19 cellular contexts compared by ENCODE assay signal in genomic region chr16:28592511-28592910, GRCh38. TPM values are rescaled to one million over a fixed set of nuclear protein-coding genes. Genes with fewer than 3 reads are reported as not detected.
A peak's percentile ranks its signal among the peaks of the same experiment; 100 is the strongest.
DNase-seq lines count a peak whose midpoint lies in the region; ATAC-seq, FAIRE-seq and TF ChIP-seq lines count a peak whose summit lies in the region.
"Had no signal": no experiment of that assay in that cellular context is flagged by ENCODE, and none has a peak within 500 bp of the region (broad histone marks: within the 10 kb centered on the region; RNA-seq: fewer than 3 reads in every experiment).

No MANE protein-coding gene starts in this region.

- TF ChIP-seq RAD21 in K562 (CRISPR knock-in tag; conservative IDR thresholded peaks at IDR 0.05 in 1 of 2, IDR thresholded peaks at IDR 0.05 in 1 of 2) = no peak

- H3K9me3 ChIP-seq in K562 (replicated peaks; ENCODE audit: control insufficient read depth, insufficient read depth, low read depth, low read length) = no peaks in the 10 kb centered on the region
- H3K9me3 ChIP-seq: HAP-1 had no signal

- H3K9ac ChIP-seq in K562 (ENCODE audit: insufficient read depth in 1 of 2, low read depth in 2 of 2, low read length in 2 of 2) = no peak overlapping the region

- ATAC-seq in K562 (no peak), HG02973 (IDR thresholded peaks at IDR 0.05; ENCODE audit: unreplicated experiment) (no peak), GM23338 (no peak)
- ATAC-seq in naive thymus-derived CD8-positive, alpha-beta T cell = no peak
- ATAC-seq: GM12878 had no signal

- H3K4me1 ChIP-seq in K562 (replicated peaks in 1 of 2; ENCODE audit: control insufficient read depth in 2 of 2, insufficient read depth in 2 of 2, low read length in 2 of 2) (peaks cover 4 to 17% of the 10 kb centered on the region in 2 experiments), GM23338 (ENCODE audit: insufficient read depth) (peaks cover 4% of the 10 kb centered on the region; the same call in 1 of the 2 replicates)
- H3K4me1 ChIP-seq: HAP-1 had no signal

- no peaks in the 10 kb centered on the region for H3K9me1 ChIP-seq in K562 (ENCODE audit: control insufficient read depth, insufficient read depth, low read length)

- peak overlapping the region; percentile 18 for H3K27ac Mint-ChIP-seq in activated T-cell treated with anti-CD3 and anti-CD28 coated beads, Interleukin-2, amount 50 U/mL, for 24 hours
- peak overlapping the region in 6 of 10 donors; percentile 19 to 85 (median 70) for H3K27ac Mint-ChIP-seq in naive thymus-derived CD8-positive, alpha-beta T cell
- H3K27ac Mint-ChIP-seq in GM23338 = no peak overlapping the region
- H3K27ac Mint-ChIP-seq: IgD-negative memory B cell had no signal

- no peak overlapping the region for H3K4me3 Mint-ChIP-seq in activated T-cell treated with anti-CD3 and anti-CD28 coated beads, Interleukin-2, amount 50 U/mL, for 24 hours
- H3K4me3 Mint-ChIP-seq in naive thymus-derived CD8-positive, alpha-beta T cell = no peak overlapping the region
- H3K4me3 Mint-ChIP-seq in GM23338 = no peak overlapping the region
- H3K4me3 Mint-ChIP-seq: IgD-negative memory B cell had no signal

- no peak for TF ChIP-seq CTCF in K562 (IDR thresholded peaks at IDR 0.05 in 2 of 3, conservative IDR thresholded peaks at IDR 0.05 in 1 of 3; ENCODE audit: insufficient read depth in 2 of 3, low read depth in 1 of 3, low read length in 3 of 3)
- no peak for TF ChIP-seq CTCF in GM23338 (conservative IDR thresholded peaks at IDR 0.05; ENCODE audit: low read depth in 2 of 2)

- FAIRE-seq in K562 (lab: Jason Lieb, UNC) = no peak
- FAIRE-seq: GM12878, H1 had no signal

- H4K20me1 ChIP-seq in K562 (replicated peaks; ENCODE audit: control insufficient read depth, insufficient read depth, low read length) (no peaks in the 10 kb centered on the region), GM23338 (replicated peaks; ENCODE audit: insufficient read depth) (no peaks in the 10 kb centered on the region)

- DNase-seq in activated T-cell treated with anti-CD3 and anti-CD28 coated beads, Interleukin-2, amount 50 U/mL, for 24 hours = no peak
- no peak for DNase-seq in activated T-cell treated with anti-CD3 and anti-CD28 coated beads, Interleukin-2, amount 50 U/mL, for 48 hours
- DNase-seq in K562 (ENCODE audit: extremely low read depth in 1 of 4, low spot score in 3 of 4) (no peak), GM23338 (ENCODE audit: low spot score) (no peak), mucosa of gallbladder (ENCODE audit: low spot score) (no peak)
- no peak for DNase-seq in naive thymus-derived CD8-positive, alpha-beta T cell
- no peak for DNase-seq in effector CD8-positive, alpha-beta T cell (lab: John Stamatoyannopoulos, UW)
- DNase-seq: Calu3, DMS 273 treated with DMSO at 0.1 percent for 48 hours had no signal

- no peaks in the 10 kb centered on the region for H3F3A ChIP-seq in GM23338 (replicated peaks; ENCODE audit: low read depth)

- BruUV-seq in K562 (replicated peaks; lab: Mats Ljungman, UMichigan) = no TSS peak

- H3K27ac ChIP-seq in K562 (ENCODE audit: extremely low read depth, low read depth, low read length) = no peak overlapping the region
- H3K27ac ChIP-seq in GM23338 (ENCODE audit: low read depth) = no peak overlapping the region
- H3K27ac ChIP-seq: 22Rv1 had no signal

- H3K4me3 ChIP-seq in K562 = no peak overlapping the region
- no peak overlapping the region for H3K4me3 ChIP-seq in GM23338
- H3K4me3 ChIP-seq: GM12878, HAP-1 had no signal

- H3K27me3 ChIP-seq in K562 (ENCODE audit: control insufficient read depth in 2 of 2, insufficient read depth in 2 of 2, low read length in 2 of 2) (no peaks in the 10 kb centered on the region), GM23338 (ENCODE audit: insufficient read depth) (no peaks in the 10 kb centered on the region)

- POLR2A ChIA-PET in K562 (lab: Yijun Ruan, JAX) = interaction anchor here (0.6 to 1.1 kb wide), 3 partner anchors 10 to 38 kb away, joined by 3 read pairs; no protein-coding TSS in a partner anchor
- POLR2A ChIA-PET in naive thymus-derived CD8-positive, alpha-beta T cell (lab: Charles Lee) = interaction anchor here (0.6 kb wide), 1 partner anchor 1098 kb away, joined by 3 read pairs; no protein-coding TSS in a partner anchor

- H3K36me3 Mint-ChIP-seq in activated T-cell treated with anti-CD3 and anti-CD28 coated beads, Interleukin-2, amount 50 U/mL, for 24 hours (ENCODE audit: low read depth) = peaks cover 50% of the 10 kb centered on the region
- H3K36me3 Mint-ChIP-seq in naive thymus-derived CD8-positive, alpha-beta T cell = peaks cover 0 to 50% (median 4%) of the 10 kb centered on the region in 3 donors
- H3K36me3 Mint-ChIP-seq in GM23338 (ENCODE audit: low read depth) = peaks cover 8% of the 10 kb centered on the region; the same call in 1 of the 3 replicates

- H3K36me3 ChIP-seq in K562 (ENCODE audit: control insufficient read depth, insufficient read depth, low read length) (peaks cover 26% of the 10 kb centered on the region; the same call in 2 of the 3 replicates), GM23338 (ENCODE audit: insufficient read depth) (no peaks in the 10 kb centered on the region)
- H3K36me3 ChIP-seq: HAP-1 had no signal

- no peak for TF ChIP-seq EP300 in K562 (IDR thresholded peaks at IDR 0.05; ENCODE audit: low read length)

- CTCF ChIA-PET in K562 (lab: Yijun Ruan, JAX; ENCODE audit: low intra/inter-chr PET ratio) = no interaction called here

- in situ Hi-C loops in K562 (cut with MboI) = no loop called here

- H3K4me2 ChIP-seq in K562 (ENCODE audit: insufficient read depth, low read length) (no peak overlapping the region), GM23338 (no peak overlapping the region)

- intact Hi-C loops in K562 (cut with micrococcal nuclease) = no loop called here

- TF ChIP-seq POLR2A in K562 (conservative IDR thresholded peaks at IDR 0.05) = no peak

- no peaks in the 10 kb centered on the region for H3K27me3 Mint-ChIP-seq in activated T-cell treated with anti-CD3 and anti-CD28 coated beads, Interleukin-2, amount 50 U/mL, for 24 hours
- no peaks in the 10 kb centered on the region for H3K27me3 Mint-ChIP-seq in naive thymus-derived CD8-positive, alpha-beta T cell
- peaks cover 14% of the 10 kb centered on the region for H3K27me3 Mint-ChIP-seq in GM23338 (ENCODE audit: insufficient read depth, low read depth, poor library complexity)
- H3K27me3 Mint-ChIP-seq: IgD-negative memory B cell had no signal

- WGBS in K562 (ENCODE audit: insufficient coverage, low coverage, missing lambda C conversion rate) = 75% methylated on average over 5 of the region's 5 CpGs

- H2AFZ ChIP-seq in K562 (ENCODE audit: low read depth, low read length) (no peak overlapping the region), GM23338 (no peak overlapping the region)

- no peaks in the 10 kb centered on the region for H3K9me3 Mint-ChIP-seq in activated T-cell treated with anti-CD3 and anti-CD28 coated beads, Interleukin-2, amount 50 U/mL, for 24 hours
- no peaks in the 10 kb centered on the region for H3K9me3 Mint-ChIP-seq in naive thymus-derived CD8-positive, alpha-beta T cell
- H3K9me3 Mint-ChIP-seq in GM23338 = no peaks in the 10 kb centered on the region
- H3K9me3 Mint-ChIP-seq: IgD-negative memory B cell had no signal

- no peaks in the 10 kb centered on the region for H3K79me2 ChIP-seq in K562 (ENCODE audit: control insufficient read depth, insufficient read depth, low read length)
- H3K79me2 ChIP-seq in GM23338 (replicated peaks; ENCODE audit: insufficient read depth) = no peaks in the 10 kb centered on the region

- H3K9me2 ChIP-seq in GM23338 (ENCODE audit: insufficient read depth) = no peaks in the 10 kb centered on the region; the same call in 1 of the 2 replicates

- H3K4me1 Mint-ChIP-seq in activated T-cell treated with anti-CD3 and anti-CD28 coated beads, Interleukin-2, amount 50 U/mL, for 24 hours (ENCODE audit: low read depth) = peaks cover 4% of the 10 kb centered on the region
- H3K4me1 Mint-ChIP-seq in naive thymus-derived CD8-positive, alpha-beta T cell = peaks cover 2 to 15% (median 8%) of the 10 kb centered on the region in 4 donors
- peaks cover 15% of the 10 kb centered on the region for H3K4me1 Mint-ChIP-seq in GM23338

RNA-seq across cellular contexts. Expression of gene SULT1A2, which starts 4.3 kb away (rescaled TPM):
- 1.3 and 2.9 TPM in 2 replicates for total RNA-seq in K562 (2011; cell fraction: chromatin; rRNA removed; ENCODE audit: low replicate concordance)
- total RNA-seq in K562 (2011; cell fraction: nucleolus; rRNA removed) = 2.6 and 3.0 TPM in 2 replicates
- total RNA-seq in K562 (2011; cell fraction: nucleoplasm; rRNA removed) = 1.5 and 2.9 TPM in 2 replicates
- total RNA-seq in K562 (2014; rRNA removed) (1.8 and 3.2 TPM in 2 replicates), K562 (2014; rRNA removed; fragmentation: Illumina TruSeq; extraction: Trizol) (0.64 and 0.73 TPM in 2 replicates), K562 (2015; rRNA removed; fragmentation: Illumina TruSeq; extraction: Trizol) (1.6 and 1.9 TPM in 2 replicates), K562 (2021) (1.1 and 1.2 TPM in 2 replicates), mucosa of gallbladder (1.1 TPM)
- polyA plus RNA-seq in K562 (2011; rRNA removed) (0.39 and 0.92 TPM in 2 replicates), K562 (2014; fragmentation: Illumina TruSeq; extraction: Trizol) (1.3 and 2.1 TPM in 2 replicates), K562 (2014; fragmentation: Nextera tagmentation; extraction: Ambion mirVana) (1 to 10 TPM; 2.4 to 2.9 TPM), K562 (2014; rRNA removed) (1.5 and 1.7 TPM in 2 replicates), GM23338 (2016; fragmentation: Nextera tagmentation; extraction: Ambion mirVana) (0.34 TPM in 1 of 2 replicates, not detected in the other)
- 0.27 and 1.2 TPM in 2 replicates for polyA plus RNA-seq in K562 (2011; cell fraction: cytosol; rRNA removed)
- 1.2 and 3.8 TPM in 2 replicates for polyA plus RNA-seq in K562 (2011; cell fraction: nucleus; rRNA removed)
- polyA plus RNA-seq in K562 (2012) = 2.4 and 5.4 TPM in 2 replicates
- polyA minus RNA-seq in K562 (2011; rRNA and poly(A)+ RNA removed) = 0.46 TPM in 1 of 2 replicates, not detected in the other
- not detected in 2 replicates for polyA minus RNA-seq in K562 (2011; cell fraction: cytosol; rRNA and poly(A)+ RNA removed)
- polyA minus RNA-seq in K562 (2011; cell fraction: nucleus; rRNA and poly(A)+ RNA removed) = 0.22 and 0.67 TPM in 2 replicates
- total RNA-seq in naive thymus-derived CD8-positive, alpha-beta T cell = 1 to 10 TPM in 1 of 2 experiments, under 1 TPM in 1; 0.66 to 2.1 TPM
- not detected for polyA plus RNA-seq in naive thymus-derived CD8-positive, alpha-beta T cell
- 0.12 and 0.17 TPM in 2 replicates for total RNA-seq in GM23338 (2014; rRNA removed; shearing (Covaris generic))
- total RNA-seq: Daoy, HT1080 had no signal
- polyA plus RNA-seq: BJ, IgD-negative memory B cell had no signal

RNA-seq across cellular contexts. Expression of gene SULT1A1, which starts 17.3 kb away (rescaled TPM):
- total RNA-seq in K562 (2011; cell fraction: chromatin; rRNA removed; ENCODE audit: low replicate concordance) = 2.1 and 6.2 TPM in 2 replicates
- 3.9 and 4.2 TPM in 2 replicates for total RNA-seq in K562 (2011; cell fraction: nucleolus; rRNA removed)
- 3.4 and 4.7 TPM in 2 replicates for total RNA-seq in K562 (2011; cell fraction: nucleoplasm; rRNA removed)
- total RNA-seq in K562 (2014; rRNA removed) = 21.2 and 30.2 TPM in 2 replicates
- total RNA-seq in K562 (2014; rRNA removed; fragmentation: Illumina TruSeq; extraction: Trizol) = 9.6 and 11.6 TPM in 2 replicates
- 21.3 and 22.4 TPM in 2 replicates for total RNA-seq in K562 (2015; rRNA removed; fragmentation: Illumina TruSeq; extraction: Trizol)
- 15.3 and 15.6 TPM in 2 replicates for total RNA-seq in K562 (2021)
- polyA plus RNA-seq in K562 (2011; rRNA removed) = 2.9 and 3.4 TPM in 2 replicates
- 2.2 and 6.1 TPM in 2 replicates for polyA plus RNA-seq in K562 (2011; cell fraction: cytosol; rRNA removed)
- polyA plus RNA-seq in K562 (2011; cell fraction: nucleus; rRNA removed) = 1.7 and 5.0 TPM in 2 replicates
- polyA plus RNA-seq in K562 (2012) = 25.2 and 83.2 TPM in 2 replicates
- 30.1 and 33.7 TPM in 2 replicates for polyA plus RNA-seq in K562 (2014; fragmentation: Illumina TruSeq; extraction: Trizol)
- 10 to 100 TPM; 16.6 to 22.9 TPM for polyA plus RNA-seq in K562 (2014; fragmentation: Nextera tagmentation; extraction: Ambion mirVana)
- 15.6 and 15.8 TPM in 2 replicates for polyA plus RNA-seq in K562 (2014; rRNA removed)
- polyA minus RNA-seq in K562 (2011; rRNA and poly(A)+ RNA removed) = 0.67 and 0.99 TPM in 2 replicates
- polyA minus RNA-seq in K562 (2011; cell fraction: cytosol; rRNA and poly(A)+ RNA removed) = 0.46 and 0.57 TPM in 2 replicates
- 1.2 and 1.3 TPM in 2 replicates for polyA minus RNA-seq in K562 (2011; cell fraction: nucleus; rRNA and poly(A)+ RNA removed)
- total RNA-seq in naive thymus-derived CD8-positive, alpha-beta T cell = 10 to 100 TPM; 20.5 to 20.9 TPM
- 10 to 100 TPM in 1 of 3 donors, 1 to 10 TPM in 2; 3.3 to 12.6 (median 9.7) TPM for polyA plus RNA-seq in naive thymus-derived CD8-positive, alpha-beta T cell
- total RNA-seq in GM23338 (2014; rRNA removed; shearing (Covaris generic)) = 1.7 and 3.5 TPM in 2 replicates
- 2.2 and 2.4 TPM in 2 replicates for polyA plus RNA-seq in GM23338 (2016; fragmentation: Nextera tagmentation; extraction: Ambion mirVana)
- 23.2 TPM for total RNA-seq in mucosa of gallbladder

RNA-seq across cellular contexts. Expression of gene SGF29, which starts 38.8 kb away (rescaled TPM):
- total RNA-seq in K562 (2011; cell fraction: chromatin; rRNA removed; ENCODE audit: low replicate concordance) = 10.8 and 22.1 TPM in 2 replicates
- total RNA-seq in K562 (2011; cell fraction: nucleolus; rRNA removed) = 12.3 and 14.3 TPM in 2 replicates
- 10.2 and 15.3 TPM in 2 replicates for total RNA-seq in K562 (2011; cell fraction: nucleoplasm; rRNA removed)
- 33.1 and 36.1 TPM in 2 replicates for total RNA-seq in K562 (2014; rRNA removed)
- 16.3 and 21.2 TPM in 2 replicates for total RNA-seq in K562 (2014; rRNA removed; fragmentation: Illumina TruSeq; extraction: Trizol)
- total RNA-seq in K562 (2015; rRNA removed; fragmentation: Illumina TruSeq; extraction: Trizol) = 28.1 and 31.3 TPM in 2 replicates
- 34.2 and 41.1 TPM in 2 replicates for total RNA-seq in K562 (2021)
- polyA plus RNA-seq in K562 (2011; rRNA removed) = 2.6 and 4.1 TPM in 2 replicates
- 3.4 and 5.4 TPM in 2 replicates for polyA plus RNA-seq in K562 (2011; cell fraction: cytosol; rRNA removed)
- 14.1 and 26.6 TPM in 2 replicates for polyA plus RNA-seq in K562 (2011; cell fraction: nucleus; rRNA removed)
- polyA plus RNA-seq in K562 (2012) = 37.3 and 44.8 TPM in 2 replicates
- 24.5 and 30.9 TPM in 2 replicates for polyA plus RNA-seq in K562 (2014; fragmentation: Illumina TruSeq; extraction: Trizol)
- polyA plus RNA-seq in K562 (2014; fragmentation: Nextera tagmentation; extraction: Ambion mirVana) = 10 to 100 TPM in 1 of 2 experiments, 1 to 10 TPM in 1; 6.0 to 11.9 TPM
- 14.4 and 16.5 TPM in 2 replicates for polyA plus RNA-seq in K562 (2014; rRNA removed)
- polyA minus RNA-seq in K562 (2011; rRNA and poly(A)+ RNA removed) = 3.0 TPM in 2 replicates
- 6.4 and 11.7 TPM in 2 replicates for polyA minus RNA-seq in K562 (2011; cell fraction: cytosol; rRNA and poly(A)+ RNA removed)
- 8.3 and 15.3 TPM in 2 replicates for polyA minus RNA-seq in K562 (2011; cell fraction: nucleus; rRNA and poly(A)+ RNA removed)
- total RNA-seq in naive thymus-derived CD8-positive, alpha-beta T cell = 10 to 100 TPM; 68.3 to 73.0 TPM
- polyA plus RNA-seq in naive thymus-derived CD8-positive, alpha-beta T cell = 10 to 100 TPM; 48.3 to 71.7 (median 50.4) TPM
- total RNA-seq in GM23338 (2014; rRNA removed; shearing (Covaris generic)) = 10.0 and 10.8 TPM in 2 replicates
- polyA plus RNA-seq in GM23338 (2016; fragmentation: Nextera tagmentation; extraction: Ambion mirVana) = 17.6 and 20.0 TPM in 2 replicates
- total RNA-seq in mucosa of gallbladder = 18.8 TPM

RNA-seq across cellular contexts. Expression of gene NPIPB8, which starts 45.4 kb away (rescaled TPM):
- total RNA-seq in K562 (2011; cell fraction: chromatin; rRNA removed; ENCODE audit: low replicate concordance) = 0.28 and 2.5 TPM in 2 replicates
- total RNA-seq in K562 (2011; cell fraction: nucleolus; rRNA removed) = 0.66 TPM in 1 of 2 replicates, not detected in the other
- 0.61 and 0.88 TPM in 2 replicates for total RNA-seq in K562 (2011; cell fraction: nucleoplasm; rRNA removed)
- total RNA-seq in K562 (2014; rRNA removed) = not detected in 2 replicates
- total RNA-seq in K562 (2014; rRNA removed; fragmentation: Illumina TruSeq; extraction: Trizol) = not detected in 2 replicates
- total RNA-seq in K562 (2015; rRNA removed; fragmentation: Illumina TruSeq; extraction: Trizol) = not detected in 2 replicates
- total RNA-seq in K562 (2021) = not detected in 2 replicates
- polyA plus RNA-seq in K562 (2011; rRNA removed) = 0.54 TPM in 1 of 2 replicates, not detected in the other
- not detected in 2 replicates for polyA plus RNA-seq in K562 (2011; cell fraction: cytosol; rRNA removed)
- 0.70 and 3.3 TPM in 2 replicates for polyA plus RNA-seq in K562 (2011; cell fraction: nucleus; rRNA removed)
- 0.14 TPM in 1 of 2 replicates, not detected in the other for polyA plus RNA-seq in K562 (2012)
- not detected in 2 replicates for polyA plus RNA-seq in K562 (2014; fragmentation: Illumina TruSeq; extraction: Trizol)
- polyA plus RNA-seq in K562 (2014; fragmentation: Nextera tagmentation; extraction: Ambion mirVana) = not detected
- 0.16 TPM in 1 of 2 replicates, not detected in the other for polyA plus RNA-seq in K562 (2014; rRNA removed)
- 0.78 TPM in 1 of 2 replicates, not detected in the other for polyA minus RNA-seq in K562 (2011; rRNA and poly(A)+ RNA removed)
- polyA minus RNA-seq in K562 (2011; cell fraction: cytosol; rRNA and poly(A)+ RNA removed) = not detected in 2 replicates
- polyA minus RNA-seq in K562 (2011; cell fraction: nucleus; rRNA and poly(A)+ RNA removed) = not detected in 2 replicates
- total RNA-seq in naive thymus-derived CD8-positive, alpha-beta T cell = 1 to 10 TPM; 4.5 to 5.4 TPM
- under 1 TPM in 1 of 3 donors, not detected in 2; 0.53 TPM for polyA plus RNA-seq in naive thymus-derived CD8-positive, alpha-beta T cell
- total RNA-seq in GM23338 (2014; rRNA removed; shearing (Covaris generic)) = 0.14 TPM in 1 of 2 replicates, not detected in the other
- not detected in 2 replicates for polyA plus RNA-seq in GM23338 (2016; fragmentation: Nextera tagmentation; extraction: Ambion mirVana)
- not detected for total RNA-seq in mucosa of gallbladder
- total RNA-seq: A673, Daoy, H1, HT1080 had no signal
- polyA plus RNA-seq: BJ, IgD-negative memory B cell had no signal

RNA-seq across cellular contexts. Expression of gene NUPR1, which starts 53.7 kb away (rescaled TPM):
- total RNA-seq in K562 (2011; cell fraction: chromatin; rRNA removed; ENCODE audit: low replicate concordance) = 0.07 TPM in 1 of 2 replicates, not detected in the other
- under 0.01 TPM in 2 replicates for total RNA-seq in K562 (2011; cell fraction: nucleolus; rRNA removed)
- total RNA-seq in K562 (2011; cell fraction: nucleoplasm; rRNA removed) = 0.15 TPM in 1 of 2 replicates, not detected in the other
- 0.27 and 0.86 TPM in 2 replicates for total RNA-seq in K562 (2014; rRNA removed)
- total RNA-seq in K562 (2014; rRNA removed; fragmentation: Illumina TruSeq; extraction: Trizol) = 0.07 TPM in 1 of 2 replicates, not detected in the other
- total RNA-seq in K562 (2015; rRNA removed; fragmentation: Illumina TruSeq; extraction: Trizol) = 0.40 and 0.64 TPM in 2 replicates
- 0.56 and 1.5 TPM in 2 replicates for total RNA-seq in K562 (2021)
- polyA plus RNA-seq in K562 (2011; rRNA removed) = 0.11 and 0.34 TPM in 2 replicates
- polyA plus RNA-seq in K562 (2011; cell fraction: cytosol; rRNA removed) = 0.03 and 0.06 TPM in 2 replicates
- polyA plus RNA-seq in K562 (2011; cell fraction: nucleus; rRNA removed) = not detected in 2 replicates
- polyA plus RNA-seq in K562 (2012) = 0.39 and 35.5 TPM in 2 replicates
- polyA plus RNA-seq in K562 (2014; fragmentation: Illumina TruSeq; extraction: Trizol) = 0.08 and 1.00 TPM in 2 replicates
- under 1 TPM; 0.08 to 0.21 TPM for polyA plus RNA-seq in K562 (2014; fragmentation: Nextera tagmentation; extraction: Ambion mirVana)
- 0.09 and 0.34 TPM in 2 replicates for polyA plus RNA-seq in K562 (2014; rRNA removed)
- polyA minus RNA-seq in K562 (2011; rRNA and poly(A)+ RNA removed) = 0.03 TPM in 1 of 2 replicates, not detected in the other
- not detected in 2 replicates for polyA minus RNA-seq in K562 (2011; cell fraction: cytosol; rRNA and poly(A)+ RNA removed)
- polyA minus RNA-seq in K562 (2011; cell fraction: nucleus; rRNA and poly(A)+ RNA removed) = not detected in 2 replicates
- under 1 TPM in 1 of 2 experiments, not detected in 1; 0.05 TPM for total RNA-seq in naive thymus-derived CD8-positive, alpha-beta T cell
- polyA plus RNA-seq in naive thymus-derived CD8-positive, alpha-beta T cell = not detected
- total RNA-seq in GM23338 (2014; rRNA removed; shearing (Covaris generic)) = 0.03 TPM in 1 of 2 replicates, not detected in the other
- polyA plus RNA-seq in GM23338 (2016; fragmentation: Nextera tagmentation; extraction: Ambion mirVana) = 0.48 and 0.75 TPM in 2 replicates
- 44.9 TPM for total RNA-seq in mucosa of gallbladder
- polyA plus RNA-seq: IgD-negative memory B cell had no signal
